Comparison of ENCODE assay signal across 11 cellular contexts in genomic region chr12:52148541-52149181, GRCh38. TPM values are rescaled to one million over a fixed set of nuclear protein-coding genes. Genes with fewer than 3 reads are reported as not detected.
A peak's percentile ranks its signal among the peaks of the same experiment; 100 is the strongest.
DNase-seq lines count a peak whose midpoint lies in the region; ATAC-seq, FAIRE-seq and TF ChIP-seq lines count a peak whose summit lies in the region.
"Had no signal": no experiment of that assay in that cellular context is flagged by ENCODE, and none has a peak within 500 bp of the region (broad histone marks: within the 10 kb centered on the region; RNA-seq: fewer than 3 reads in every experiment).

No MANE protein-coding gene starts in this region.

- ATAC-seq in Right ventricle myocardium superior (ENCODE audit: poor library complexity), result peak; percentile 3
- no peak for ATAC-seq in Right ventricle myocardium inferior
- peak; percentile 71 to 72 for ATAC-seq in lower lobe of right lung
- no peak for ATAC-seq in HG02973 (IDR thresholded peaks at IDR 0.05; ENCODE audit: unreplicated experiment)
- ATAC-seq in GM19351 (IDR thresholded peaks at IDR 0.05; ENCODE audit: unreplicated experiment), result no peak
- ATAC-seq: naive thymus-derived CD4-positive, alpha-beta T cell had no signal

- intact Hi-C loops in Right ventricle myocardium superior (cut with DNase I) (no loop called here), Right ventricle myocardium inferior (cut with DNase I) (no loop called here), lower lobe of right lung (cut with DNase I) (no loop called here)

- in situ Hi-C loops in brain microvascular endothelial cell (cut with HindIII; ENCODE audit: low pct_ligation_motif_present, low sequenced_read_pairs), result no loop called here

- peaks cover 62% of the 10 kb centered on the region for H3K4me1 ChIP-seq in lower lobe of right lung

- H3K9me3 ChIP-seq in lower lobe of right lung, result no peaks in the 10 kb centered on the region

- H3K36me3 ChIP-seq in brain microvascular endothelial cell (replicated peaks) (no peaks in the 10 kb centered on the region), lower lobe of right lung (no peaks in the 10 kb centered on the region)

- H3K27me3 ChIP-seq in brain microvascular endothelial cell (replicated peaks) (no peaks in the 10 kb centered on the region), lower lobe of right lung (ENCODE audit: low read depth) (no peaks in the 10 kb centered on the region)

- H3K4me3 ChIP-seq in brain microvascular endothelial cell (ENCODE audit: low read depth, low read length) (no peak overlapping the region), lower lobe of right lung (no peak overlapping the region)

- peak; percentile 95 for FAIRE-seq in urothelium cell line (lab: Jason Lieb, UNC)

- TF ChIP-seq CTCF in brain microvascular endothelial cell (IDR thresholded peaks at IDR 0.05; ENCODE audit: low read depth, low read length, missing control alignments) (no peak), lower lobe of right lung (IDR thresholded peaks at IDR 0.05) (no peak)

- DNase-seq in Right ventricle myocardium superior, result peak; percentile 7
- no peak for DNase-seq in Right ventricle myocardium inferior (ENCODE audit: missing footprints)
- DNase-seq in brain microvascular endothelial cell, result no peak
- peak; percentile 87 for DNase-seq in lower lobe of right lung
- DNase-seq in urothelium cell line (ENCODE audit: low spot score), result peak; percentile 77
- DNase-seq in activated CD4-positive, alpha-beta T cell treated with anti-CD3 and anti-CD28 coated beads, Interleukin-2, amount 50 U/mL, for 1 hour, result no peak
- DNase-seq: CD8-positive, alpha-beta memory T cell; dermis blood vessel endothelial cell; naive thymus-derived CD4-positive, alpha-beta T cell had no signal

- H3K27ac ChIP-seq in brain microvascular endothelial cell (peak overlapping the region; percentile 85), lower lobe of right lung (peak overlapping the region; percentile 92)

RNA-seq across cellular contexts. Expression of gene KRT80, which starts 43.2 kb away (rescaled TPM):
- total RNA-seq in Right ventricle myocardium superior (not detected), Right ventricle myocardium inferior (not detected), lower lobe of right lung (3.0 TPM)
- total RNA-seq: CD8-positive, alpha-beta memory T cell had no signal

Comparison
In these comparisons a context has a peak if more than half of its experiments do, and no peak if none do; other contexts are left out.
1. ATAC-seq: peak in Right ventricle myocardium superior (single experiment) and lower lobe of right lung (2 of 2); none in Right ventricle myocardium inferior (single experiment), HG02973 (single experiment) and GM19351 (single experiment).
2. DNase-seq: peak in Right ventricle myocardium superior (single experiment), lower lobe of right lung (single experiment) and urothelium cell line (single experiment); none in Right ventricle myocardium inferior (single experiment), brain microvascular endothelial cell (single experiment) and activated CD4-positive, alpha-beta T cell treated with anti-CD3 and anti-CD28 coated beads, Interleukin-2, amount 50 U/mL, for 1 hour (single experiment).